In genomic region chr3:194135516-194135805, GRCh38 we compare ENCODE assay signal across 8 cellular contexts. TPM values are rescaled to one million over a fixed set of nuclear protein-coding genes. Genes with fewer than 3 reads are reported as not detected.
A peak's percentile ranks its signal among the peaks of the same experiment; 100 is the strongest.
DNase-seq lines count a peak whose midpoint lies in the region; ATAC-seq and TF ChIP-seq lines count a peak whose summit lies in the region.

No MANE protein-coding gene starts in this region.

- peaks cover 60% of the 10 kb centered on the region for H3K4me1 ChIP-seq in HUES6 (ENCODE audit: control insufficient read depth, insufficient read depth, low read length)

- no peak for ATAC-seq in naive thymus-derived CD8-positive, alpha-beta T cell
- ATAC-seq in HG03521 (IDR thresholded peaks at IDR 0.05; ENCODE audit: unreplicated experiment) (no peak), HG03175 (IDR thresholded peaks at IDR 0.05; ENCODE audit: unreplicated experiment) (no peak), HG02973 (IDR thresholded peaks at IDR 0.05; ENCODE audit: unreplicated experiment) (no peak)

- in situ Hi-C loops in KBM-7 (cut with MboI; ENCODE audit: low pct_unique_long_range_greater_than_20kb, low sequenced_read_pairs) = no loop called here

- H3K27me3 Mint-ChIP-seq in chondrocyte (ENCODE audit: low read depth) = peaks cover 8% of the 10 kb centered on the region
- peaks cover 22 to 70% (median 54%) of the 10 kb centered on the region in 5 donors for H3K27me3 Mint-ChIP-seq in naive thymus-derived CD8-positive, alpha-beta T cell

- CTCF ChIA-PET in AG04450 (lab: Charles Lee) = interaction anchor here (0.7 to 2.9 kb wide), 5 partner anchors 181 to 355 kb away, joined by 3 to 18 read pairs (median 3); no protein-coding TSS in a partner anchor

- H3K27me3 ChIP-seq in AG04450 (ENCODE audit: control insufficient read depth, insufficient read depth, low read length) (peaks cover 23% of the 10 kb centered on the region), HUES6 (ENCODE audit: control insufficient read depth, insufficient read depth, low read length) (peaks cover 49% of the 10 kb centered on the region)

- DNase-seq in AG04450 (ENCODE audit: low read depth, low spot score) (no peak), chondrocyte (ENCODE audit: low spot score) (no peak), KBM-7 (no peak)
- DNase-seq in naive thymus-derived CD8-positive, alpha-beta T cell = no peak

- peaks cover 68% of the 10 kb centered on the region for H3K4me1 Mint-ChIP-seq in chondrocyte (ENCODE audit: low read depth)
- H3K4me1 Mint-ChIP-seq in naive thymus-derived CD8-positive, alpha-beta T cell = peaks cover 30 to 79% (median 51%) of the 10 kb centered on the region in 4 donors

- peak overlapping the region; percentile 100 for H3K27ac Mint-ChIP-seq in chondrocyte (ENCODE audit: unreplicated experiment)
- H3K27ac Mint-ChIP-seq in naive thymus-derived CD8-positive, alpha-beta T cell = peak overlapping the region in 3 of 10 donors; percentile 52 to 67 (median 59)

- H3K4me3 Mint-ChIP-seq in chondrocyte (ENCODE audit: unreplicated experiment) = peak overlapping the region; percentile 98
- peak overlapping the region; percentile 78 to 96 (median 90) for H3K4me3 Mint-ChIP-seq in naive thymus-derived CD8-positive, alpha-beta T cell

- H3K4me3 ChIP-seq in AG04450 (ENCODE audit: low read depth, low read length) (peak overlapping the region; percentile 61), HUES6 (ENCODE audit: low read depth, low read length) (peak overlapping the region; percentile 69)

- POLR2A ChIA-PET in AG04450 (lab: Yijun Ruan, JAX) = interaction anchor here (0.6 to 1.4 kb wide), 6 partner anchors 65 to 277 kb away, joined by 3 to 10 read pairs (median 5); no protein-coding TSS in a partner anchor
- POLR2A ChIA-PET in naive thymus-derived CD8-positive, alpha-beta T cell (lab: Charles Lee) = interaction anchor here (1.8 kb wide), 1 partner anchor 31 kb away, joined by 5 read pairs; no protein-coding TSS in a partner anchor

- H3K36me3 ChIP-seq in HUES6 (ENCODE audit: control insufficient read depth, insufficient read depth, low read length) = no peaks in the 10 kb centered on the region

- TF ChIP-seq CTCF in AG04450 (IDR thresholded peaks at IDR 0.05; ENCODE audit: low read depth, low read length) (no peak), chondrocyte (IDR thresholded peaks at IDR 0.05) (no peak)

- H3K9ac ChIP-seq in HUES6 (ENCODE audit: low read length) = peak overlapping the region; percentile 76

- peak overlapping the region; percentile 95 for H3K27ac ChIP-seq in AG04450 (ENCODE audit: low read depth, low read length)
- peak overlapping the region; percentile 86; the same call in 1 of the 2 replicates for H3K27ac ChIP-seq in HUES6 (ENCODE audit: low read depth, low read length)

- H3K9me3 Mint-ChIP-seq in chondrocyte (ENCODE audit: low read depth) = no peaks in the 10 kb centered on the region
- H3K9me3 Mint-ChIP-seq in naive thymus-derived CD8-positive, alpha-beta T cell = no peaks in the 10 kb centered on the region

- H3K9me3 ChIP-seq in AG04450 (ENCODE audit: control insufficient read depth, insufficient read depth, low read length) (no peaks in the 10 kb centered on the region; the same call in 1 of the 2 replicates), HUES6 (ENCODE audit: control insufficient read depth, insufficient read depth, low read depth, low read length) (no peaks in the 10 kb centered on the region)

- peaks cover 2% of the 10 kb centered on the region for H3K36me3 Mint-ChIP-seq in chondrocyte (ENCODE audit: low read depth)
- H3K36me3 Mint-ChIP-seq in naive thymus-derived CD8-positive, alpha-beta T cell = peaks cover 0 to 2% (median 0%) of the 10 kb centered on the region in 3 donors

RNA-seq across cellular contexts. Expression of gene HES1, which starts 0.5 kb away (rescaled TPM):
- polyA plus RNA-seq in AG04450 (2011; rRNA removed) = 1.3 and 1.9 TPM in 2 replicates
- polyA minus RNA-seq in AG04450 (2011; rRNA and poly(A)+ RNA removed) = 3.1 and 4.9 TPM in 2 replicates
- total RNA-seq in chondrocyte = 30.4 to 36.7 TPM (median 31.2 TPM) in 3 replicates
- not detected for total RNA-seq in naive thymus-derived CD8-positive, alpha-beta T cell
- not detected for polyA plus RNA-seq in naive thymus-derived CD8-positive, alpha-beta T cell

Comparison
In these comparisons a context has a peak if more than half of its experiments do, and no peak if none do; other contexts are left out.
1. RNA of gene HES1, which starts 0.5 kb away (total RNA-seq): 30.4 to 36.7 TPM in chondrocyte; not detected in naive thymus-derived CD8-positive, alpha-beta T cell; every median in the first group is over 10 times any median in the second.